In genomic region chr17:63694974-63695773, GRCh38 we compare ENCODE assay signal across 12 cellular contexts. TPM values are rescaled to one million over a fixed set of nuclear protein-coding genes. Genes with fewer than 3 reads are reported as not detected.
DNase-seq lines count a peak whose midpoint lies in the region; FAIRE-seq and TF ChIP-seq lines count a peak whose summit lies in the region.
"Had no signal": no experiment of that assay in that cellular context is flagged by ENCODE, and none has a peak within 500 bp of the region (broad histone marks: within the 10 kb centered on the region; RNA-seq: fewer than 3 reads in every experiment).

No MANE protein-coding gene starts in this region.

- peak; percentile 74 for FAIRE-seq in GM12892 (lab: Jason Lieb, UNC)

- H3K36me3 ChIP-seq in BLaER1 treated with 17β-estradiol and CSF1 and Interleukin-3, amounts not matched to agents 10 nM and 100 nM = peaks cover 50 to 83% (median 71%) of the 10 kb centered on the region in 11 experiments

- peak overlapping the region in 2 of 10 experiments; percentile 6 to 20; a peak in 2 of 20 replicates for H3K4me3 ChIP-seq in BLaER1 treated with 17β-estradiol and CSF1 and Interleukin-3, amounts not matched to agents 10 nM and 100 nM
- H3K4me3 ChIP-seq: heart left ventricle, lower lobe of right lung had no signal

- H3K27me3 Mint-ChIP-seq in activated CD4-positive, alpha-beta memory T cell treated with anti-CD3 and anti-CD28 coated beads for 36 hours = no peaks in the 10 kb centered on the region
- H3K27me3 Mint-ChIP-seq in glutamatergic neuron (ENCODE audit: unreplicated experiment) (peaks cover 28% of the 10 kb centered on the region), chondrocyte (ENCODE audit: low read depth) (no peaks in the 10 kb centered on the region), nephron progenitor cell (ENCODE audit: low read depth, poor library complexity) (peaks cover 6% of the 10 kb centered on the region)
- H3K27me3 Mint-ChIP-seq: type B pancreatic cell had no signal

- H3K27me3 ChIP-seq in BLaER1 treated with 17β-estradiol and CSF1 and Interleukin-3, amounts not matched to agents 10 nM and 100 nM = no peaks in the 10 kb centered on the region
- H3K27me3 ChIP-seq: heart left ventricle had no signal

- H3K9ac ChIP-seq in BLaER1 treated with 17β-estradiol and CSF1 and Interleukin-3, amounts not matched to agents 10 nM and 100 nM = peak overlapping the region in 10 of 11 experiments; percentile 3 to 95 (median 42); a peak in 13 of 22 replicates

- intact Hi-C loops in activated CD4-positive, alpha-beta memory T cell treated with anti-CD3 and anti-CD28 coated beads for 36 hours (cut with micrococcal nuclease) = loop anchor here (5.0 kb wide), 4 partner anchors 147 to 812 kb away; partner anchors contain the start of genes CEP95, CYB561, DDX5 and SMARCD2

- CTCF ChIA-PET in activated CD4-positive, alpha-beta memory T cell treated with anti-CD3 and anti-CD28 coated beads for 36 hours (lab: Charles Lee) = interaction anchor here (0.6 to 2.0 kb wide), 6 partner anchors 8 to 270 kb away, joined by 3 to 9 read pairs (median 3); partner anchors contain the start of gene CCDC47

- peaks cover 47 to 89% (median 57%) of the 10 kb centered on the region in 11 experiments; a peak in 21 of 22 replicates for H4K20me1 ChIP-seq in BLaER1 treated with 17β-estradiol and CSF1 and Interleukin-3, amounts not matched to agents 10 nM and 100 nM

- DNase-seq in GM12892 (ENCODE audit: insufficient read length) (no peak), glutamatergic neuron (peak; percentile 31), chondrocyte (ENCODE audit: low spot score) (no peak), nephron progenitor cell (no peak), HuH-7 (ENCODE audit: low spot score) (no peak), NCI-H2227 treated with DMSO at 0.1 percent for 48 hours (lab: John Stamatoyannopoulos, UW) (no peak)
- no peak for DNase-seq in activated CD4-positive, alpha-beta memory T cell treated with anti-CD3 and anti-CD28 coated beads for 36 hours
- DNase-seq: heart left ventricle, lower lobe of right lung, NCI-H1436 had no signal

- H3K4me1 ChIP-seq in BLaER1 treated with 17β-estradiol and CSF1 and Interleukin-3, amounts not matched to agents 10 nM and 100 nM = peaks cover 48 to 61% (median 51%) of the 10 kb centered on the region in 10 experiments

- no peak overlapping the region for H3K4me3 Mint-ChIP-seq in activated CD4-positive, alpha-beta memory T cell treated with anti-CD3 and anti-CD28 coated beads for 36 hours
- peak overlapping the region; percentile 68 for H3K4me3 Mint-ChIP-seq in glutamatergic neuron (ENCODE audit: unreplicated experiment)
- H3K4me3 Mint-ChIP-seq in chondrocyte (ENCODE audit: unreplicated experiment) = no peak overlapping the region
- H3K4me3 Mint-ChIP-seq in nephron progenitor cell = no peak overlapping the region
- H3K4me3 Mint-ChIP-seq: type B pancreatic cell had no signal

- no peak for TF ChIP-seq CTCF in glutamatergic neuron (IDR thresholded peaks at IDR 0.05; ENCODE audit: partially characterized antibody, unreplicated experiment)
- no peak for TF ChIP-seq CTCF in chondrocyte (IDR thresholded peaks at IDR 0.05)
- no peak for TF ChIP-seq CTCF in nephron progenitor cell (IDR thresholded peaks at IDR 0.05)

- peak; percentile 67 for TF ChIP-seq POLR2A in GM12892 (IDR thresholded peaks at IDR 0.05; ENCODE audit: low read depth, low read length)

- peaks cover 37% of the 10 kb centered on the region for H3K4me1 Mint-ChIP-seq in activated CD4-positive, alpha-beta memory T cell treated with anti-CD3 and anti-CD28 coated beads for 36 hours (ENCODE audit: low read depth)
- peaks cover 55% of the 10 kb centered on the region for H3K4me1 Mint-ChIP-seq in glutamatergic neuron (ENCODE audit: low read depth, unreplicated experiment)
- H3K4me1 Mint-ChIP-seq in chondrocyte (ENCODE audit: low read depth) = peaks cover 3% of the 10 kb centered on the region
- H3K4me1 Mint-ChIP-seq in nephron progenitor cell = peaks cover 45% of the 10 kb centered on the region

- no peaks in the 10 kb centered on the region for H3K9me3 Mint-ChIP-seq in activated CD4-positive, alpha-beta memory T cell treated with anti-CD3 and anti-CD28 coated beads for 36 hours
- H3K9me3 Mint-ChIP-seq in glutamatergic neuron (ENCODE audit: unreplicated experiment) = peaks cover 30% of the 10 kb centered on the region
- H3K9me3 Mint-ChIP-seq in chondrocyte (ENCODE audit: low read depth) = no peaks in the 10 kb centered on the region
- no peaks in the 10 kb centered on the region for H3K9me3 Mint-ChIP-seq in nephron progenitor cell
- H3K9me3 Mint-ChIP-seq: type B pancreatic cell had no signal

- H3K9me3 ChIP-seq in BLaER1 treated with 17β-estradiol and CSF1 and Interleukin-3, amounts not matched to agents 10 nM and 100 nM (replicated peaks in 1 of 11) = no peaks in the 10 kb centered on the region
- H3K9me3 ChIP-seq: heart left ventricle, lower lobe of right lung had no signal

- peak overlapping the region in 10 of 11 experiments; percentile 12 to 100 (median 53); a peak in 18 of 22 replicates for H3K27ac ChIP-seq in BLaER1 treated with 17β-estradiol and CSF1 and Interleukin-3, amounts not matched to agents 10 nM and 100 nM
- H3K27ac ChIP-seq: lower lobe of right lung had no signal

- H3K36me3 Mint-ChIP-seq in activated CD4-positive, alpha-beta memory T cell treated with anti-CD3 and anti-CD28 coated beads for 36 hours = peaks cover 33% of the 10 kb centered on the region
- no peaks in the 10 kb centered on the region for H3K36me3 Mint-ChIP-seq in glutamatergic neuron (ENCODE audit: unreplicated experiment)
- H3K36me3 Mint-ChIP-seq in chondrocyte (ENCODE audit: low read depth) = peaks cover 6% of the 10 kb centered on the region
- peaks cover 25% of the 10 kb centered on the region for H3K36me3 Mint-ChIP-seq in nephron progenitor cell (ENCODE audit: low read depth)

- POLR2A ChIA-PET in activated CD4-positive, alpha-beta memory T cell treated with anti-CD3 and anti-CD28 coated beads for 36 hours (lab: Charles Lee) = interaction anchor here (0.6 to 1.1 kb wide), 5 partner anchors 15 to 135 kb away, joined by 3 to 4 read pairs (median 3); no protein-coding TSS in a partner anchor

- peak overlapping the region; percentile 93 to 100 (median 99) for H3K4me2 ChIP-seq in BLaER1 treated with 17β-estradiol and CSF1 and Interleukin-3, amounts not matched to agents 10 nM and 100 nM

- H3K27ac Mint-ChIP-seq in activated CD4-positive, alpha-beta memory T cell treated with anti-CD3 and anti-CD28 coated beads for 36 hours = peak overlapping the region; percentile 80
- peak overlapping the region; percentile 99 for H3K27ac Mint-ChIP-seq in glutamatergic neuron (ENCODE audit: unreplicated experiment)
- H3K27ac Mint-ChIP-seq in chondrocyte (ENCODE audit: unreplicated experiment) = no peak overlapping the region
- no peak overlapping the region for H3K27ac Mint-ChIP-seq in nephron progenitor cell

RNA-seq across cellular contexts. Expression of gene LIMD2, which starts 4.8 kb away (rescaled TPM):
- polyA plus RNA-seq in GM12892 (2012; ENCODE audit: missing spikeins) = 79.9 TPM
- total RNA-seq in activated CD4-positive, alpha-beta memory T cell treated with anti-CD3 and anti-CD28 coated beads for 36 hours = 100 to 1,000 TPM; 146 to 150 TPM
- 311 TPM for total RNA-seq in glutamatergic neuron (ENCODE audit: unreplicated experiment)
- 24.7 to 33.3 TPM (median 32.2 TPM) in 3 replicates for total RNA-seq in chondrocyte

RNA-seq across cellular contexts. Expression of gene STRADA, which starts 46.4 kb away (rescaled TPM):
- polyA plus RNA-seq in GM12892 (2012; ENCODE audit: missing spikeins) = 48.4 TPM
- total RNA-seq in activated CD4-positive, alpha-beta memory T cell treated with anti-CD3 and anti-CD28 coated beads for 36 hours = 10 to 100 TPM; 64.8 to 69.7 TPM
- 58.8 TPM for total RNA-seq in glutamatergic neuron (ENCODE audit: unreplicated experiment)
- 26.2 to 47.3 TPM (median 27.1 TPM) in 3 replicates for total RNA-seq in chondrocyte

Comparison
In these comparisons a context has a peak if more than half of its experiments do, and no peak if none do; other contexts are left out.
1. H3K27ac Mint-ChIP-seq: peak in activated CD4-positive, alpha-beta memory T cell treated with anti-CD3 and anti-CD28 coated beads for 36 hours (single experiment) and glutamatergic neuron (single experiment); none in chondrocyte (single experiment) and nephron progenitor cell (single experiment).